ENCODE assay signal across 1 cellular context in genomic region chr1:11320153-11320936, GRCh38.
TF ChIP-seq lines count a peak whose summit lies in the region.

No MANE protein-coding gene starts in this region.

TF ChIP-seq in HepG2, 621 proteins besides CTCF, POLR2A, EP300 and RAD21 (continues in another document):
- TF ChIP-seq ZBTB49 (CRISPR knock-in tag; IDR thresholded peaks at IDR 0.05; ENCODE audit: borderline replicate concordance) (no peak), AKNA (CRISPR knock-in tag; IDR thresholded peaks at IDR 0.05; ENCODE audit: borderline replicate concordance) (no peak), ATF4 (CRISPR knock-in tag; IDR thresholded peaks at IDR 0.05) (no peak), SKI (IDR thresholded peaks at IDR 0.05; ENCODE audit: partially characterized antibody) (no peak), PPARG (CRISPR knock-in tag; conservative IDR thresholded peaks at IDR 0.05) (no peak), ZSCAN12 (CRISPR knock-in tag; IDR thresholded peaks at IDR 0.05) (no peak), PREB (CRISPR knock-in tag; IDR thresholded peaks at IDR 0.05) (no peak), ZNF784 (CRISPR knock-in tag; IDR thresholded peaks at IDR 0.05; ENCODE audit: borderline replicate concordance) (no peak), ZNF770 (CRISPR knock-in tag; IDR thresholded peaks at IDR 0.05) (no peak), NFE2 (CRISPR knock-in tag; IDR thresholded peaks at IDR 0.05) (no peak), SAFB2 (CRISPR knock-in tag; IDR thresholded peaks at IDR 0.05; ENCODE audit: borderline replicate concordance, low read depth) (no peak), MAFK (conservative IDR thresholded peaks at IDR 0.05 in 1 of 2, IDR thresholded peaks at IDR 0.05 in 1 of 2; ENCODE audit: low read length in 2 of 2) (no peak), KDM2A (CRISPR knock-in tag; IDR thresholded peaks at IDR 0.05; ENCODE audit: borderline replicate concordance, low read depth) (no peak), ZZZ3 (CRISPR knock-in tag; IDR thresholded peaks at IDR 0.05; ENCODE audit: borderline replicate concordance) (no peak), HOXD1 (CRISPR knock-in tag; IDR thresholded peaks at IDR 0.05) (no peak), ZNF451 (CRISPR knock-in tag; IDR thresholded peaks at IDR 0.05) (0 out of 2 replicates have a peak, but pooled peaks have one; percentile 31), JARID2 (CRISPR knock-in tag; IDR thresholded peaks at IDR 0.05; ENCODE audit: insufficient replicate concordance) (no peak), ZNF691 (CRISPR knock-in tag; IDR thresholded peaks at IDR 0.05; ENCODE audit: borderline replicate concordance, low read depth) (no peak), ZBTB40 (IDR thresholded peaks at IDR 0.05) (peak; percentile 25; the same call in 1 of the 2 replicates), ZBTB40 (CRISPR knock-in tag; IDR thresholded peaks at IDR 0.05) (peak; percentile 88), SOX5 (CRISPR knock-in tag; IDR thresholded peaks at IDR 0.05; ENCODE audit: borderline replicate concordance) (no peak), PHF5A (CRISPR knock-in tag; IDR thresholded peaks at IDR 0.05; ENCODE audit: low read depth, unreplicated experiment) (no peak), CHD2 (IDR thresholded peaks at IDR 0.05; ENCODE audit: low read depth, low read length) (no peak), PATZ1 (CRISPR knock-in tag; IDR thresholded peaks at IDR 0.05) (no peak), FOXC1 (CRISPR knock-in tag; IDR thresholded peaks at IDR 0.05; ENCODE audit: borderline replicate concordance) (no peak), MZF1 (CRISPR knock-in tag; IDR thresholded peaks at IDR 0.05; ENCODE audit: borderline replicate concordance) (no peak), MXD1 (CRISPR knock-in tag; IDR thresholded peaks at IDR 0.05) (no peak), XRCC5 (optimal IDR thresholded peaks at IDR 0.05; ENCODE audit: low read length) (peak; percentile 60), BRCA1 (CRISPR knock-in tag; IDR thresholded peaks at IDR 0.05) (no peak)
